10 cellular contexts compared by ENCODE assay signal in the genomic region with DNA sequence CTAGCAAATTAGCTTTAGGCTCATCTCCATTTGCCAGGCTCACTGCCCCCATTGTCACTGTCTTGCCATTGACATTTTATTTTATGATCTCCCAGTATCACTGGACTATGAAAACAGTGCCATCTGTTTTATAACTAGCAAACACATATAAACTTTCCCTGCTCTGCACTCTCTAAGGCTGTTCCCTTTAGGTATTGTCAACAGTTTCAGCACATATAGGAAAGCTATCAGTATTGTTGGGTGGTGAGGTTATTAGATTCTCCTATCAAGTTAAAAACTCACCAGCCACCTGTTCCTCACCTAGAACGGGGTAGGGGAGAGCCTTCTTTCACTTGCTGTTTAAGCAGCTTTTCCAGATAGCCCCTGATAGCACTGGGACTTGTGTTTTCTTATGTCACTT. TPM values are rescaled to one million over a fixed set of nuclear protein-coding genes. Genes with fewer than 3 reads are reported as not detected.
DNase-seq lines count a peak whose midpoint lies in the region; ATAC-seq and TF ChIP-seq lines count a peak whose summit lies in the region.
"Had no signal": no experiment of that assay in that cellular context is flagged by ENCODE, and none has a peak within 500 bp of the region (broad histone marks: within the 10 kb centered on the region; RNA-seq: fewer than 3 reads in every experiment).

No MANE protein-coding gene starts in this region.

- peaks cover 12% of the 10 kb centered on the region for H3K4me1 ChIP-seq in CD8-positive, alpha-beta memory T cell (ENCODE audit: insufficient read depth, low read length)
- H3K4me1 ChIP-seq in esophagus muscularis mucosa (peaks cover 47 to 56% (median 54%) of the 10 kb centered on the region in 4 donors), prostate gland (replicated peaks) (no peaks in the 10 kb centered on the region)

- H3K27me3 Mint-ChIP-seq in CD8-positive, alpha-beta memory T cell, result no peaks in the 10 kb centered on the region

- no peak overlapping the region for H3K27ac ChIP-seq in CD8-positive, alpha-beta memory T cell (ENCODE audit: low read depth, low read length)
- H3K27ac ChIP-seq in esophagus muscularis mucosa (replicated peaks in 1 of 4) (peak overlapping the region; percentile 79 to 87 (median 82)), prostate gland (peak overlapping the region; percentile 11 to 42)

- H3K4me3 ChIP-seq in CD8-positive, alpha-beta memory T cell (ENCODE audit: low read length), result no peak overlapping the region
- H3K4me3 ChIP-seq in esophagus muscularis mucosa, result no peak overlapping the region
- no peak overlapping the region for H3K4me3 ChIP-seq in prostate gland

- peaks cover 34 to 60% (median 48%) of the 10 kb centered on the region in 3 donors for H3K4me1 Mint-ChIP-seq in CD8-positive, alpha-beta memory T cell

- ATAC-seq in GM18858 (IDR thresholded peaks at IDR 0.05; ENCODE audit: unreplicated experiment), result no peak

- CTCF ChIA-PET in CD8-positive, alpha-beta memory T cell (lab: Charles Lee), result interaction anchor here (1.1 to 3.5 kb wide), 3 partner anchors 10 to 84 kb away, joined by 4 to 13 read pairs (median 9); no protein-coding TSS in a partner anchor

- intact Hi-C loops in esophagus muscularis mucosa (cut with DNase I) (no loop called here), prostate gland (cut with DNase I) (no loop called here)

- TF ChIP-seq CTCF in esophagus muscularis mucosa (IDR thresholded peaks at IDR 0.05) (no peak), prostate gland (IDR thresholded peaks at IDR 0.05) (no peak)

- no peak for DNase-seq in CD8-positive, alpha-beta memory T cell
- DNase-seq in NCI-H69 (lab: John Stamatoyannopoulos, UW), result peak; percentile 4
- DNase-seq in esophagus muscularis mucosa (ENCODE audit: extremely low spot score), result no peak
- no peak for DNase-seq in prostate gland (ENCODE audit: low spot score)
- no peak for DNase-seq in GM03348 (ENCODE audit: low spot score)
- DNase-seq in stimulated activated CD4-positive, alpha-beta T cell treated with anti-CD3 and anti-CD28 coated beads, Interleukin-4, amount 100 ng/mL, for 24 hours, result no peak
- DNase-seq in HK-2 (ENCODE audit: unreplicated experiment), result no peak
- DNase-seq: occipital lobe had no signal

- peak overlapping the region in 1 of 7 donors; percentile 17 for H3K4me3 Mint-ChIP-seq in CD8-positive, alpha-beta memory T cell
- H3K4me3 Mint-ChIP-seq: WTC11 had no signal

- TF ChIP-seq POLR2A in esophagus muscularis mucosa (IDR thresholded peaks at IDR 0.05; ENCODE audit: low read depth) (no peak), prostate gland (IDR thresholded peaks at IDR 0.05) (no peak)

- peak overlapping the region in 7 of 8 donors; percentile 29 to 87 (median 78) for H3K27ac Mint-ChIP-seq in CD8-positive, alpha-beta memory T cell
- H3K27ac Mint-ChIP-seq: WTC11 had no signal

- WGBS in esophagus muscularis mucosa, result 65% methylated on average over 1 of the region's 1 CpG
- 41% methylated on average over 1 of the region's 1 CpG for WGBS in prostate gland

- POLR2A ChIA-PET in CD8-positive, alpha-beta memory T cell (lab: Charles Lee), result no interaction called here

- peaks cover 29% of the 10 kb centered on the region for H3K36me3 ChIP-seq in CD8-positive, alpha-beta memory T cell (ENCODE audit: insufficient read depth, low read length)
- H3K36me3 ChIP-seq in esophagus muscularis mucosa (peaks cover 30 to 93% (median 60%) of the 10 kb centered on the region in 4 donors), prostate gland (no peaks in the 10 kb centered on the region)

- H3K36me3 Mint-ChIP-seq in CD8-positive, alpha-beta memory T cell, result peaks cover 4 to 75% (median 30%) of the 10 kb centered on the region in 3 donors

- H3K9me3 Mint-ChIP-seq in CD8-positive, alpha-beta memory T cell, result no peaks in the 10 kb centered on the region
- H3K9me3 Mint-ChIP-seq: WTC11 had no signal

- H3K27me3 ChIP-seq in CD8-positive, alpha-beta memory T cell (ENCODE audit: insufficient read depth, low read length, poor library complexity, severe bottlenecking), result no peaks in the 10 kb centered on the region
- H3K27me3 ChIP-seq in esophagus muscularis mucosa (no peaks in the 10 kb centered on the region), prostate gland (replicated peaks; ENCODE audit: insufficient read depth) (no peaks in the 10 kb centered on the region)

- no peaks in the 10 kb centered on the region for H3K9me3 ChIP-seq in CD8-positive, alpha-beta memory T cell (ENCODE audit: low read length)
- H3K9me3 ChIP-seq in esophagus muscularis mucosa (no peaks in the 10 kb centered on the region), prostate gland (no peaks in the 10 kb centered on the region)

- TF ChIP-seq EP300 in esophagus muscularis mucosa (IDR thresholded peaks at IDR 0.05), result no peak

RNA-seq across cellular contexts. Expression of gene CFLAR, which starts 32.5 kb away (rescaled TPM):
- total RNA-seq in CD8-positive, alpha-beta memory T cell, result 100 to 1,000 TPM; 291 to 303 TPM
- polyA plus RNA-seq in CD8-positive, alpha-beta memory T cell, result 172 TPM
- 100 to 1,000 TPM; 137 to 236 (median 202) TPM for total RNA-seq in esophagus muscularis mucosa
- total RNA-seq in prostate gland, result 100 to 1,000 TPM in 1 of 2 donors, 10 to 100 TPM in 1; 92.4 to 141 TPM

RNA-seq across cellular contexts. Expression of gene CASP10, which starts 34.5 kb away (rescaled TPM):
- total RNA-seq in CD8-positive, alpha-beta memory T cell, result 1 to 10 TPM; 6.7 to 7.3 TPM
- polyA plus RNA-seq in CD8-positive, alpha-beta memory T cell, result 8.1 TPM
- total RNA-seq in esophagus muscularis mucosa, result 1 to 10 TPM; 2.2 to 7.3 (median 4.3) TPM
- total RNA-seq in prostate gland, result 1 to 10 TPM; 1.7 to 9.8 TPM
